In genomic region chr17:16353702-16354174, GRCh38 we compare ENCODE assay signal across 8 cellular contexts. TPM values are rescaled to one million over a fixed set of nuclear protein-coding genes. Genes with fewer than 3 reads are reported as not detected.
DNase-seq lines count a peak whose midpoint lies in the region; ATAC-seq, FAIRE-seq and TF ChIP-seq lines count a peak whose summit lies in the region.

No MANE protein-coding gene starts in this region.

- H3K27me3 Mint-ChIP-seq in CD14-positive monocyte (ENCODE audit: low read depth in 3 of 3): peaks cover 48 to 59% (median 55%) of the 10 kb centered on the region in 3 donors
- H3K27me3 Mint-ChIP-seq in effector memory CD8-positive, alpha-beta T cell: peaks cover 0 to 6% of the 10 kb centered on the region in 2 donors

- H4K8ac ChIP-seq in neuronal stem cell (ENCODE audit: low read depth, low read length): no peak overlapping the region

- H3K23ac ChIP-seq in neuronal stem cell (ENCODE audit: low read depth, low read length, poor library complexity): no peak overlapping the region

- H3K4me3 Mint-ChIP-seq in CD14-positive monocyte: peak overlapping the region; percentile 79 to 87
- H3K4me3 Mint-ChIP-seq in effector memory CD8-positive, alpha-beta T cell: peak overlapping the region; percentile 83 to 86

- H2AK5ac ChIP-seq in neuronal stem cell (ENCODE audit: low read depth, low read length): no peak overlapping the region

- H3K4ac ChIP-seq in neuronal stem cell (ENCODE audit: low read length): no peak overlapping the region

- no peak for DNase-seq in CD14-positive monocyte (ENCODE audit: low spot score)
- DNase-seq in MG63: no peak
- DNase-seq in effector memory CD8-positive, alpha-beta T cell: no peak
- no peak for DNase-seq in neuronal stem cell (ENCODE audit: low spot score)
- no peak for DNase-seq in AG20443 (ENCODE audit: low spot score)
- DNase-seq in HTR-8/SVneo (ENCODE audit: insufficient read length, low spot score): no peak
- no peak for DNase-seq in NCI-H146 treated with DMSO at 0.1 percent for 48 hours (lab: John Stamatoyannopoulos, UW; ENCODE audit: unreplicated experiment)
- no peak for DNase-seq in DMS79 treated with DMSO at 0.1 percent for 48 hours (lab: John Stamatoyannopoulos, UW)

- H2BK120ac ChIP-seq in neuronal stem cell (ENCODE audit: low read depth, low read length): no peak overlapping the region

- intact Hi-C loops in CD14-positive monocyte (cut with micrococcal nuclease): loop anchor here in 1 of 2 donors (10.0 kb wide), 1 partner anchor 69 kb away; no protein-coding TSS in a partner anchor

- peaks cover 8 to 12% of the 10 kb centered on the region in 2 donors for H3K36me3 Mint-ChIP-seq in CD14-positive monocyte
- peaks cover 20% of the 10 kb centered on the region for H3K36me3 Mint-ChIP-seq in effector memory CD8-positive, alpha-beta T cell (ENCODE audit: insufficient read depth)

- H3K4me1 ChIP-seq in neuronal stem cell (ENCODE audit: control insufficient read depth in 2 of 2, insufficient read depth in 1 of 2, low read depth in 1 of 2, low read length in 2 of 2): peaks cover 0 to 2% of the 10 kb centered on the region in 2 donors

- H3K27ac Mint-ChIP-seq in CD14-positive monocyte: peak overlapping the region in 1 of 7 donors; percentile 55
- peak overlapping the region in 1 of 2 donors; percentile 62 for H3K27ac Mint-ChIP-seq in effector memory CD8-positive, alpha-beta T cell

- no peak for FAIRE-seq in HTR-8/SVneo (lab: Jason Lieb, UNC)

- H2BK5ac ChIP-seq in neuronal stem cell (ENCODE audit: low read length): no peak overlapping the region

- H4K91ac ChIP-seq in neuronal stem cell (ENCODE audit: low read depth, low read length, poor library complexity): no peak overlapping the region

- no peak overlapping the region for H2BK12ac ChIP-seq in neuronal stem cell (ENCODE audit: low read length)

- peak overlapping the region; percentile 31 for H3K18ac ChIP-seq in neuronal stem cell (ENCODE audit: low read length)

- H3K4me1 Mint-ChIP-seq in CD14-positive monocyte: peaks cover 17% of the 10 kb centered on the region
- H3K4me1 Mint-ChIP-seq in effector memory CD8-positive, alpha-beta T cell (ENCODE audit: low read depth in 2 of 2): peaks cover 10 to 13% of the 10 kb centered on the region in 2 donors

- no peak overlapping the region for H3K9ac ChIP-seq in neuronal stem cell (ENCODE audit: low read depth, low read length, poor library complexity)

- peaks cover 0 to 6% (median 3%) of the 10 kb centered on the region in 7 donors for H3K9me3 Mint-ChIP-seq in CD14-positive monocyte
- H3K9me3 Mint-ChIP-seq in effector memory CD8-positive, alpha-beta T cell: no peaks in the 10 kb centered on the region

- no peak overlapping the region for H2BK15ac ChIP-seq in neuronal stem cell (ENCODE audit: low read length)

- no peak overlapping the region for H3K14ac ChIP-seq in neuronal stem cell (ENCODE audit: low read length)

- TF ChIP-seq CTCF in CD14-positive monocyte (IDR thresholded peaks at IDR 0.05): peak; percentile 3

- peaks cover 4% of the 10 kb centered on the region for H3K79me1 ChIP-seq in neuronal stem cell (ENCODE audit: low read depth, low read length)

- no peak overlapping the region for H3K27ac ChIP-seq in neuronal stem cell (replicated peaks; ENCODE audit: low read length)

- WGBS in neuronal stem cell (ENCODE audit: extremely low coverage in 2 of 2, insufficient read length in 2 of 2, insufficient replicate concordance in 1 of 2), 2 donors: no CpG with 5 or more reads among the region's 25 CpGs

- H3K9me3 ChIP-seq in MG63: no peaks in the 10 kb centered on the region
- peaks cover 0 to 6% of the 10 kb centered on the region in 2 donors for H3K9me3 ChIP-seq in neuronal stem cell (replicated peaks in 1 of 2; ENCODE audit: control insufficient read depth in 2 of 2, insufficient read depth in 1 of 2, low read depth in 1 of 2, low read length in 2 of 2)

- H3K36me3 ChIP-seq in MG63 (no peaks in the 10 kb centered on the region), neuronal stem cell (replicated peaks in 1 of 2; ENCODE audit: control insufficient read depth in 2 of 2, insufficient read depth in 2 of 2, low read length in 2 of 2) (peaks cover 9 to 14% of the 10 kb centered on the region in 2 donors)

- H3K4me2 ChIP-seq in neuronal stem cell (ENCODE audit: insufficient read depth, low read length, poor library complexity, severe bottlenecking): peak overlapping the region; percentile 42

- peak overlapping the region; percentile 76 for H2AFZ ChIP-seq in neuronal stem cell (ENCODE audit: low read length)

- no peaks in the 10 kb centered on the region for H3K27me3 ChIP-seq in MG63
- no peaks in the 10 kb centered on the region for H3K27me3 ChIP-seq in neuronal stem cell (ENCODE audit: control insufficient read depth in 3 of 3, insufficient read depth in 3 of 3, low read depth in 1 of 3, low read length in 3 of 3)

- H3K4me3 ChIP-seq in MG63 (peak overlapping the region; percentile 35), neuronal stem cell (ENCODE audit: low read length in 2 of 2) (peak overlapping the region; percentile 25 to 70)

- ATAC-seq in effector memory CD8-positive, alpha-beta T cell (replicated peaks): no peak

RNA-seq across cellular contexts. Expression of gene CENPV, which starts 0.5 kb away (rescaled TPM):
- under 1 TPM; 0.50 to 0.80 TPM for polyA plus RNA-seq in CD14-positive monocyte
- 52.5 and 70.5 TPM in 2 replicates for total RNA-seq in MG63 (2014; rRNA removed; shearing (Covaris generic); ENCODE audit: low replicate concordance)
- polyA plus RNA-seq in neuronal stem cell (2013, experiment 1 of 2): 736 TPM
- polyA plus RNA-seq in neuronal stem cell (2013, experiment 2 of 2): 716 TPM

RNA-seq across cellular contexts. Expression of gene UBB, which starts 27.2 kb away (rescaled TPM):
- 1,000 to 10,000 TPM; 1,282 to 1,365 TPM for polyA plus RNA-seq in CD14-positive monocyte
- total RNA-seq in MG63 (2014; rRNA removed; shearing (Covaris generic); ENCODE audit: low replicate concordance): 957 and 1,097 TPM in 2 replicates
- 3,085 TPM for polyA plus RNA-seq in neuronal stem cell (2013, experiment 1 of 2)
- 3,088 TPM for polyA plus RNA-seq in neuronal stem cell (2013, experiment 2 of 2)
